Comparison of ENCODE assay signal across 8 cellular contexts in genomic region chr1:225454733-225455132, GRCh38. TPM values are rescaled to one million over a fixed set of nuclear protein-coding genes. Genes with fewer than 3 reads are reported as not detected.
A peak's percentile ranks its signal among the peaks of the same experiment; 100 is the strongest.
DNase-seq lines count a peak whose midpoint lies in the region; ATAC-seq lines count a peak whose summit lies in the region.

No MANE protein-coding gene starts in this region.

- no peaks in the 10 kb centered on the region for H3K9me3 Mint-ChIP-seq in activated CD4-positive, alpha-beta memory T cell treated with anti-CD3 and anti-CD28 coated beads, Interleukin-2, amount 10 ng/mL, durations not matched to agents 7 days and 5 days

- peak; percentile 56 for ATAC-seq in HG03565 (IDR thresholded peaks at IDR 0.05; ENCODE audit: unreplicated experiment)
- no peak for ATAC-seq in GM18502 (IDR thresholded peaks at IDR 0.05; ENCODE audit: poor library complexity, unreplicated experiment)

- H3K4me1 Mint-ChIP-seq in activated CD4-positive, alpha-beta memory T cell treated with anti-CD3 and anti-CD28 coated beads, Interleukin-2, amount 10 ng/mL, durations not matched to agents 7 days and 5 days, result peaks cover 50% of the 10 kb centered on the region

- CTCF ChIA-PET in activated CD4-positive, alpha-beta memory T cell treated with anti-CD3 and anti-CD28 coated beads, Interleukin-2, amount 10 ng/mL, durations not matched to agents 7 days and 5 days (lab: Charles Lee), result interaction anchor here (0.6 to 1.9 kb wide), 6 partner anchors 10 to 912 kb away, joined by 3 to 6 read pairs (median 3); no protein-coding TSS in a partner anchor

- no peaks in the 10 kb centered on the region for H3K27me3 Mint-ChIP-seq in activated CD4-positive, alpha-beta memory T cell treated with anti-CD3 and anti-CD28 coated beads, Interleukin-2, amount 10 ng/mL, durations not matched to agents 7 days and 5 days

- DNase-seq in COLO829 (ENCODE audit: low spot score) (peak; percentile 95), fibroblast of gingiva (ENCODE audit: low read depth) (peak; percentile 36), inferior parietal cortex (ENCODE audit: extremely low spot score) (no peak), NCI-H1105 treated with DMSO at 0.1 percent for 48 hours (lab: John Stamatoyannopoulos, UW) (no peak)
- peak; percentile 62 for DNase-seq in activated CD4-positive, alpha-beta memory T cell treated with anti-CD3 and anti-CD28 coated beads, Interleukin-2, amount 10 ng/mL, durations not matched to agents 7 days and 5 days
- peak; percentile 88 for DNase-seq in stimulated activated CD4-positive, alpha-beta T cell treated with anti-CD3 and anti-CD28 coated beads, Interleukin-1b, Interleukin-23, amount 100 ng/mL, for 48 hours

- H3K4me3 Mint-ChIP-seq in activated CD4-positive, alpha-beta memory T cell treated with anti-CD3 and anti-CD28 coated beads, Interleukin-2, amount 10 ng/mL, durations not matched to agents 7 days and 5 days, result no peak overlapping the region

- H3K36me3 Mint-ChIP-seq in activated CD4-positive, alpha-beta memory T cell treated with anti-CD3 and anti-CD28 coated beads, Interleukin-2, amount 10 ng/mL, durations not matched to agents 7 days and 5 days (ENCODE audit: low read depth), result no peaks in the 10 kb centered on the region

- POLR2A ChIA-PET in activated CD4-positive, alpha-beta memory T cell treated with anti-CD3 and anti-CD28 coated beads, Interleukin-2, amount 10 ng/mL, durations not matched to agents 7 days and 5 days (lab: Charles Lee), result interaction anchor here (1.2 to 5.5 kb wide), 4 partner anchors 9 to 26 kb away, joined by 5 to 38 read pairs (median 32); partner anchors contain the start of gene LBR

- peak overlapping the region; percentile 77 for H3K27ac Mint-ChIP-seq in activated CD4-positive, alpha-beta memory T cell treated with anti-CD3 and anti-CD28 coated beads, Interleukin-2, amount 10 ng/mL, durations not matched to agents 7 days and 5 days

RNA-seq across cellular contexts. Expression of gene LBR, which starts 26.9 kb away (rescaled TPM):
- total RNA-seq in activated CD4-positive, alpha-beta memory T cell treated with anti-CD3 and anti-CD28 coated beads, Interleukin-2, amount 10 ng/mL, durations not matched to agents 7 days and 5 days, result 100 to 1,000 TPM; 251 to 259 TPM

Comparison
In these comparisons a context has a peak if more than half of its experiments do, and no peak if none do; other contexts are left out.
1. DNase-seq: peak in COLO829 (single experiment), activated CD4-positive, alpha-beta memory T cell treated with anti-CD3 and anti-CD28 coated beads, Interleukin-2, amount 10 ng/mL, durations not matched to agents 7 days and 5 days (single experiment), fibroblast of gingiva (single experiment) and stimulated activated CD4-positive, alpha-beta T cell treated with anti-CD3 and anti-CD28 coated beads, Interleukin-1b, Interleukin-23, amount 100 ng/mL, for 48 hours (single experiment); none in inferior parietal cortex (single experiment) and NCI-H1105 treated with DMSO at 0.1 percent for 48 hours (single experiment).